1 cellular context compared by ENCODE assay signal in the genomic region with DNA sequence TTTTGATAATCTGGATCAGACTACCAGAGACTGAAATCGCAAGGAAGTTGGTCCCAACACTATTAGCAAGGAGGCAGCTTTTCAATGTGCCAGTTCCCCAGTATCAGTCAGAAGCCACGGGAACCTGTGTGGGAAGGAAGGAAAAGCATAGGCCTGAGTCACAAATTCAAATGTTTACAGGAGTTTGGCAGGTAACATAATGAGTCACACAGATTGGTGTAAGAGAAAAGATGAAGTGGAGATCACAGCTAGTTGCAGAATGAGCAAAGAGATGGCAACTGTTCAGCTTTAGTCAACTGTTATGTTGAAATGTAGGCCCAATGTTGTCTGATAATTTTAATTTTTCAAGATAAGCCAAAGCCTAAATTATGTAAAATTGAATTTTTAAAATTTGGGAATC.
TF ChIP-seq lines count a peak whose summit lies in the region.

No MANE protein-coding gene starts in this region.

TF ChIP-seq in GM23338, 12 proteins besides CTCF, POLR2A, EP300 and RAD21 (continued from another document):
- TF ChIP-seq ZNF462 (CRISPR knock-in tag; IDR thresholded peaks at IDR 0.05) (no peak), REST (IDR thresholded peaks at IDR 0.05; ENCODE audit: unreplicated experiment) (no peak), CREB1 (CRISPR knock-in tag; IDR thresholded peaks at IDR 0.05; ENCODE audit: low read depth) (no peak), NANOG (IDR thresholded peaks at IDR 0.05; ENCODE audit: borderline replicate concordance) (no peak), POLR2AphosphoS5 (IDR thresholded peaks at IDR 0.05; ENCODE audit: low read depth) (no peak), EZH2 (IDR thresholded peaks at IDR 0.05; ENCODE audit: low read depth, unreplicated experiment) (no peak)
TF ChIP-seq in GM23338: peak in this region for 0.
